In genomic region chr14:54901380-54902142, GRCh38 we compare ENCODE assay signal across 8 cellular contexts. TPM values are rescaled to one million over a fixed set of nuclear protein-coding genes. Genes with fewer than 3 reads are reported as not detected.
A peak's percentile ranks its signal among the peaks of the same experiment; 100 is the strongest.
DNase-seq lines count a peak whose midpoint lies in the region; ATAC-seq and TF ChIP-seq lines count a peak whose summit lies in the region.

No MANE protein-coding gene starts in this region.

- H3K27me3 ChIP-seq in mononuclear cell (ENCODE audit: insufficient read depth, low read length) = no peaks in the 10 kb centered on the region

- DNase-seq in DMS53 (lab: John Stamatoyannopoulos, UW) (peak; percentile 73), DMS53 treated with DMSO at 0.1 percent for 48 hours (lab: John Stamatoyannopoulos, UW; ENCODE audit: unreplicated experiment) (no peak), OCI-LY7 (ENCODE audit: low spot score) (peak; percentile 13), chondrocyte (ENCODE audit: low spot score) (no peak), CD1c-positive myeloid dendritic cell (ENCODE audit: extremely low spot score) (no peak)

- peak overlapping the region; percentile 87 for H3K4me3 ChIP-seq in OCI-LY7 (ENCODE audit: low read depth, low read length, poor library complexity, severe bottlenecking)
- H3K4me3 ChIP-seq in mononuclear cell (ENCODE audit: low read length) = peak overlapping the region; percentile 94

- POLR2A ChIA-PET in OCI-LY7 (lab: Charles Lee) = interaction anchor here (0.6 to 1.0 kb wide), 6 partner anchors 14 to 376 kb away, joined by 3 to 7 read pairs (median 3); no protein-coding TSS in a partner anchor

- no TSS peak for BruUV-seq in OCI-LY7 (replicated peaks; lab: Mats Ljungman, UMichigan)

- H3K4me1 ChIP-seq in OCI-LY7 (ENCODE audit: insufficient read depth, low read length, poor library complexity, severe bottlenecking) = peaks cover 8% of the 10 kb centered on the region
- peaks cover 39% of the 10 kb centered on the region for H3K4me1 ChIP-seq in mononuclear cell (ENCODE audit: insufficient read depth, low read length)

- peaks cover 8% of the 10 kb centered on the region; the same call in 1 of the 2 replicates for H3K79me2 ChIP-seq in OCI-LY7 (ENCODE audit: insufficient read depth, low read depth, low read length)

- H3K27ac ChIP-seq in OCI-LY7 (ENCODE audit: low read depth, low read length, poor library complexity, severe bottlenecking) = peak overlapping the region; percentile 46

- no peaks in the 10 kb centered on the region for H3K36me3 ChIP-seq in OCI-LY7 (ENCODE audit: insufficient read depth, low read length)

- no peak overlapping the region for H3K27ac Mint-ChIP-seq in chondrocyte (ENCODE audit: unreplicated experiment)

- H3K4me1 Mint-ChIP-seq in chondrocyte (ENCODE audit: low read depth) = peaks cover 7% of the 10 kb centered on the region

- TF ChIP-seq CTCF in OCI-LY7 (conservative IDR thresholded peaks at IDR 0.05; ENCODE audit: low read length) (no peak), chondrocyte (IDR thresholded peaks at IDR 0.05) (no peak)

- H3K9me2 ChIP-seq in OCI-LY7 (ENCODE audit: insufficient read depth, low read length) = no peaks in the 10 kb centered on the region

- no peaks in the 10 kb centered on the region for H3K27me3 Mint-ChIP-seq in chondrocyte (ENCODE audit: low read depth)

- no peaks in the 10 kb centered on the region for H3K36me3 Mint-ChIP-seq in chondrocyte (ENCODE audit: low read depth)

- peak overlapping the region; percentile 72 for H3K4me3 Mint-ChIP-seq in chondrocyte (ENCODE audit: unreplicated experiment)

- ATAC-seq in HG02884 (IDR thresholded peaks at IDR 0.05; ENCODE audit: unreplicated experiment) (no peak), HG03521 (IDR thresholded peaks at IDR 0.05; ENCODE audit: unreplicated experiment) (no peak)

- peak overlapping the region; percentile 81 for H3K4me2 ChIP-seq in OCI-LY7 (ENCODE audit: low read length)

- peak overlapping the region; percentile 82 for H2AFZ ChIP-seq in OCI-LY7 (ENCODE audit: low read length)

- CTCF ChIA-PET in OCI-LY7 (lab: Charles Lee; ENCODE audit: unreplicated experiment) = interaction anchor here (0.6 kb wide), 1 partner anchor 142 kb away, joined by 8 read pairs; no protein-coding TSS in a partner anchor

- no peaks in the 10 kb centered on the region for H4K20me1 ChIP-seq in OCI-LY7 (ENCODE audit: insufficient read depth, low read length)

- no peaks in the 10 kb centered on the region for H3K9me3 Mint-ChIP-seq in chondrocyte (ENCODE audit: low read depth)

- H3K9me3 ChIP-seq in OCI-LY7 (ENCODE audit: low read length) (no peaks in the 10 kb centered on the region), mononuclear cell (ENCODE audit: low read depth, low read length) (no peaks in the 10 kb centered on the region)

- intact Hi-C loops in OCI-LY7 (cut with micrococcal nuclease; ENCODE audit: unreplicated experiment) = loop anchor here (5.0 kb wide), 2 partner anchors 334 to 371 kb away; partner anchors contain the start of genes FBXO34 and SAMD4A

RNA-seq across cellular contexts. Expression of gene GCH1, which starts 1.1 kb away (rescaled TPM):
- 13.8 and 14.7 TPM in 2 replicates for total RNA-seq in OCI-LY7 (2014; rRNA removed; shearing (Covaris generic))
- total RNA-seq in OCI-LY7 (2022) (22.0 and 22.5 TPM in 2 replicates), chondrocyte (0.56 to 1.4 TPM (median 0.95 TPM) in 3 replicates), mononuclear cell (43.8 TPM)

Comparison
In these comparisons a context has a peak if more than half of its experiments do, and no peak if none do; other contexts are left out.
1. DNase-seq: peak in DMS53 (single experiment) and OCI-LY7 (single experiment); none in DMS53 treated with DMSO at 0.1 percent for 48 hours (single experiment), chondrocyte (single experiment) and CD1c-positive myeloid dendritic cell (single experiment).